In genomic region chr1:245356891-245357585, GRCh38 we compare ENCODE assay signal across 22 cellular contexts.
DNase-seq lines count a peak whose midpoint lies in the region; ATAC-seq and TF ChIP-seq lines count a peak whose summit lies in the region.
"Had no signal": no experiment of that assay in that cellular context is flagged by ENCODE, and none has a peak within 500 bp of the region (broad histone marks: within the 10 kb centered on the region; RNA-seq: fewer than 3 reads in every experiment).

No MANE protein-coding gene starts in this region.

- no peak for TF ChIP-seq CTCF in nephron (IDR thresholded peaks at IDR 0.05; ENCODE audit: unreplicated experiment in 3 of 3)
- TF ChIP-seq CTCF in thyroid gland (IDR thresholded peaks at IDR 0.05) = no peak
- TF ChIP-seq CTCF in CD8-positive, alpha-beta T cell (IDR thresholded peaks at IDR 0.05) = no peak

- H3K36me3 Mint-ChIP-seq in dendritic cell treated with granulocyte-macrophage colony-stimulating factor and Interleukin-4, amounts not matched to agents 40 ng/mL and 50 ng/mL, for 4 days (ENCODE audit: low read depth) = no peaks in the 10 kb centered on the region
- H3K36me3 Mint-ChIP-seq in nephron (ENCODE audit: low read depth) = peaks cover 7% of the 10 kb centered on the region
- H3K36me3 Mint-ChIP-seq in CD8-positive, alpha-beta T cell = no peaks in the 10 kb centered on the region
- H3K36me3 Mint-ChIP-seq: CD8-positive, alpha-beta memory T cell had no signal

- TF ChIP-seq POLR2A in thyroid gland (IDR thresholded peaks at IDR 0.05) = no peak

- 54 to 59% methylated on average over 10 of the region's 10 CpGs for WGBS in thyroid gland, 2 donors

- H3K4me3 ChIP-seq in thyroid gland (replicated peaks in 1 of 3) = no peak overlapping the region
- no peak overlapping the region for H3K4me3 ChIP-seq in CD8-positive, alpha-beta T cell (ENCODE audit: low read depth, low read length)
- H3K4me3 ChIP-seq: BLaER1, GM12878, MG63 had no signal

- H3K9me3 ChIP-seq in thyroid gland = no peaks in the 10 kb centered on the region
- H3K9me3 ChIP-seq in CD8-positive, alpha-beta T cell (ENCODE audit: low read length) = no peaks in the 10 kb centered on the region
- H3K9me3 ChIP-seq: BLaER1, MG63 had no signal

- peak; percentile 3 for DNase-seq in NCI-H526 treated with DMSO at 0.1 percent for 48 hours (lab: John Stamatoyannopoulos, UW)
- no peak for DNase-seq in NCI-H526 (lab: John Stamatoyannopoulos, UW)
- DNase-seq in thyroid gland = peak; percentile 55 to 64
- DNase-seq in stimulated activated CD4-positive, alpha-beta T cell treated with anti-CD3 and anti-CD28 coated beads, Interleukin-15, amount 100 ng/mL, for 24 hours = no peak
- DNase-seq in CD8-positive, alpha-beta T cell = no peak
- DNase-seq: 8988T; CD8-positive, alpha-beta memory T cell; DND-41; GDM1; GOT3; MG63; NCI-H1092; NCI-H2107; NCI-H345; NCI-H69; RPMI8226; SIG-M5 had no signal

- ATAC-seq in CD8-positive, alpha-beta T cell = no peak
- ATAC-seq in GM18870 (IDR thresholded peaks at IDR 0.05; ENCODE audit: unreplicated experiment) = no peak
- ATAC-seq: GM12878 had no signal

- no peaks in the 10 kb centered on the region for H3K36me3 ChIP-seq in thyroid gland
- H3K36me3 ChIP-seq in CD8-positive, alpha-beta T cell (ENCODE audit: insufficient read depth, low read length) = no peaks in the 10 kb centered on the region
- H3K36me3 ChIP-seq: BLaER1, MG63 had no signal

- peak overlapping the region in 2 of 3 donors; percentile 35 to 61 for H3K27ac ChIP-seq in thyroid gland
- H3K27ac ChIP-seq in CD8-positive, alpha-beta T cell (ENCODE audit: low read depth, low read length) = no peak overlapping the region
- H3K27ac ChIP-seq: BLaER1 had no signal

- peaks cover 12 to 19% of the 10 kb centered on the region in 2 donors for H3K4me1 ChIP-seq in thyroid gland
- H3K4me1 ChIP-seq in CD8-positive, alpha-beta T cell (ENCODE audit: insufficient read depth, low read length) = no peaks in the 10 kb centered on the region

- peaks cover 10% of the 10 kb centered on the region for H3K4me1 Mint-ChIP-seq in dendritic cell treated with granulocyte-macrophage colony-stimulating factor and Interleukin-4, amounts not matched to agents 40 ng/mL and 50 ng/mL, for 4 days (ENCODE audit: low read depth)
- H3K4me1 Mint-ChIP-seq in nephron = peaks cover 7% of the 10 kb centered on the region
- peaks cover 2% of the 10 kb centered on the region for H3K4me1 Mint-ChIP-seq in CD8-positive, alpha-beta T cell (ENCODE audit: low read depth)
- H3K4me1 Mint-ChIP-seq: CD8-positive, alpha-beta memory T cell had no signal

- intact Hi-C loops in dendritic cell treated with granulocyte-macrophage colony-stimulating factor and Interleukin-4, amounts not matched to agents 40 ng/mL and 50 ng/mL, for 4 days (cut with micrococcal nuclease) = no loop called here
- intact Hi-C loops in thyroid gland (cut with DNase I) = no loop called here
- intact Hi-C loops in CD8-positive, alpha-beta T cell (cut with DNase I, micrococcal nuclease) = no loop called here

- peak overlapping the region; percentile 9 for H3K27ac Mint-ChIP-seq in dendritic cell treated with granulocyte-macrophage colony-stimulating factor and Interleukin-4, amounts not matched to agents 40 ng/mL and 50 ng/mL, for 4 days
- H3K27ac Mint-ChIP-seq in nephron = peak overlapping the region; percentile 37 to 90 (median 57)
- no peak overlapping the region for H3K27ac Mint-ChIP-seq in CD8-positive, alpha-beta T cell
- H3K27ac Mint-ChIP-seq: CD8-positive, alpha-beta memory T cell had no signal

- H3K9me3 Mint-ChIP-seq in dendritic cell treated with granulocyte-macrophage colony-stimulating factor and Interleukin-4, amounts not matched to agents 40 ng/mL and 50 ng/mL, for 4 days = no peaks in the 10 kb centered on the region
- H3K9me3 Mint-ChIP-seq in nephron = no peaks in the 10 kb centered on the region
- H3K9me3 Mint-ChIP-seq in CD8-positive, alpha-beta T cell = no peaks in the 10 kb centered on the region

- H3K27me3 ChIP-seq in thyroid gland = no peaks in the 10 kb centered on the region
- no peaks in the 10 kb centered on the region for H3K27me3 ChIP-seq in CD8-positive, alpha-beta T cell (ENCODE audit: insufficient read depth, low read length)
- H3K27me3 ChIP-seq: BLaER1, MG63 had no signal

- H3K27me3 Mint-ChIP-seq in dendritic cell treated with granulocyte-macrophage colony-stimulating factor and Interleukin-4, amounts not matched to agents 40 ng/mL and 50 ng/mL, for 4 days = peaks cover 31% of the 10 kb centered on the region
- peaks cover 13% of the 10 kb centered on the region for H3K27me3 Mint-ChIP-seq in nephron (ENCODE audit: low read depth)
- no peaks in the 10 kb centered on the region for H3K27me3 Mint-ChIP-seq in CD8-positive, alpha-beta T cell (ENCODE audit: low read depth)

- no peak overlapping the region for H3K4me3 Mint-ChIP-seq in dendritic cell treated with granulocyte-macrophage colony-stimulating factor and Interleukin-4, amounts not matched to agents 40 ng/mL and 50 ng/mL, for 4 days
- H3K4me3 Mint-ChIP-seq in nephron = no peak overlapping the region
- H3K4me3 Mint-ChIP-seq in CD8-positive, alpha-beta T cell = no peak overlapping the region

- CTCF ChIA-PET in CD8-positive, alpha-beta T cell (lab: Charles Lee) = no interaction called here

- POLR2A ChIA-PET in CD8-positive, alpha-beta T cell (lab: Charles Lee) = no interaction called here

Comparison
In these comparisons a context has a peak if more than half of its experiments do, and no peak if none do; other contexts are left out.
1. DNase-seq: peak in NCI-H526 treated with DMSO at 0.1 percent for 48 hours (single experiment) and thyroid gland (2 of 2); none in NCI-H526 (0 of 2), stimulated activated CD4-positive, alpha-beta T cell treated with anti-CD3 and anti-CD28 coated beads, Interleukin-15, amount 100 ng/mL, for 24 hours (single experiment) and CD8-positive, alpha-beta T cell (0 of 7).